Comparison of ENCODE assay signal across 1 cellular context in the genomic region with DNA sequence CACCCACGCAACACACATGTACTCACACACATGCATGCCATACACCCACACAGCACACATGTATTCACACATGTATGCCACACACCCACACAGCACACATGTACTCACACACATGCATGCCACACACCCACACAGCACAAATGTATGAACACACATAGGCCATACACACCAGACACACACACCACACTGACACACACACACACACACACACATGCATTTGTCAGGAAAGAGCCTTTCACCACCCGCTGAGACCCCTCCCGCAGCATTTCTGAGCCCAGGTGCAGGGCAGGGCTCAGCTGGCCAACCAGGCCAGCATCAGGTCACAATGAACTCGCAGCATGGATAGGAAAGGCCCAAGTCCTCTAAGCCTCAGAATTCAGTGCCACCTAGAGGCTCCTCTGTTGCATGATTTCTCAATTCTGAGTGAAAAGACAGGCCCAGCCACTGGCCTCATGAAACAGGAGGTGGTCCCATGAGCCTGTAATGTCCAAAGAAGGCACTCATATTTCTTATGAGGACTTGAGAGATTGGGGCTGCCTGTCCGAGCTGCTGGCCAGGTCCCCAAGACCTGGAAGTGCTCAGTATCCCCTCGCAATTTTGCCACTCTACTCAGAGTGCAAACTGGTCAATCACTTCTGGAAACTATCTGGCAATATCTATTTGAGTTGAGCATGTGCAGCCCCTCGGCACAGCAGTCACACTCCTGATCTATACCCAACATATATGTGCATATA.
TF ChIP-seq lines count a peak whose summit lies in the region.

No MANE protein-coding gene starts in this region.

TF ChIP-seq in H1, 55 proteins besides CTCF, POLR2A, EP300 and RAD21 (continued from another document):
- TF ChIP-seq ASH2L (IDR thresholded peaks at IDR 0.05; ENCODE audit: low read length) (no peak), HDAC2 (IDR thresholded peaks at IDR 0.05; ENCODE audit: borderline replicate concordance in 1 of 2, low read depth in 2 of 2, low read length in 2 of 2) (no peak), CEBPB (IDR thresholded peaks at IDR 0.05; ENCODE audit: low read depth, low read length) (0 out of 2 replicates have a peak, but pooled peaks have one; percentile 39), RNF2 (IDR thresholded peaks at IDR 0.05; ENCODE audit: borderline replicate concordance, low read depth, low read length, missing control alignments, poor library complexity, severe bottlenecking) (no peak), BCL11A (IDR thresholded peaks at IDR 0.05; ENCODE audit: low read depth in 2 of 2, low read length in 2 of 2) (peak in 1 of 2 experiments; percentile 1), CREB1 (IDR thresholded peaks at IDR 0.05) (0 out of 2 replicates have a peak, but pooled peaks have one; percentile 15), CTBP2 (IDR thresholded peaks at IDR 0.05; ENCODE audit: borderline replicate concordance, insufficient read depth, insufficient read length, low read length) (no peak), POU5F1 (IDR thresholded peaks at IDR 0.05; ENCODE audit: low read depth, low read length) (no peak), BRCA1 (IDR thresholded peaks at IDR 0.05; ENCODE audit: low read depth, low read length) (no peak), SIN3A (conservative IDR thresholded peaks at IDR 0.05 in 1 of 2, IDR thresholded peaks at IDR 0.05 in 1 of 2; ENCODE audit: low read depth in 1 of 2, low read length in 2 of 2) (peak in 1 of 2 experiments; percentile 37; a peak in 1 of 4 replicates), HDAC6 (IDR thresholded peaks at IDR 0.05; ENCODE audit: low read depth, low read length) (no peak), ZNF274 (IDR thresholded peaks at IDR 0.05; ENCODE audit: borderline replicate concordance, extremely low read depth, low read length) (no peak), TCF12 (IDR thresholded peaks at IDR 0.05; ENCODE audit: low read depth, low read length) (peak; percentile 97), NANOG (IDR thresholded peaks at IDR 0.05; ENCODE audit: insufficient read depth, low read depth, low read length, poor library complexity, severe bottlenecking) (no peak), JUN (IDR thresholded peaks at IDR 0.05; ENCODE audit: low read depth, low read length) (no peak), GABPA (IDR thresholded peaks at IDR 0.05; ENCODE audit: borderline replicate concordance, insufficient read depth, low read length) (peak; percentile 19; the same call in 1 of the 2 replicates), KDM1A (IDR thresholded peaks at IDR 0.05; ENCODE audit: borderline replicate concordance, low read length) (no peak)
- TF ChIP-seq, protein P1, sequence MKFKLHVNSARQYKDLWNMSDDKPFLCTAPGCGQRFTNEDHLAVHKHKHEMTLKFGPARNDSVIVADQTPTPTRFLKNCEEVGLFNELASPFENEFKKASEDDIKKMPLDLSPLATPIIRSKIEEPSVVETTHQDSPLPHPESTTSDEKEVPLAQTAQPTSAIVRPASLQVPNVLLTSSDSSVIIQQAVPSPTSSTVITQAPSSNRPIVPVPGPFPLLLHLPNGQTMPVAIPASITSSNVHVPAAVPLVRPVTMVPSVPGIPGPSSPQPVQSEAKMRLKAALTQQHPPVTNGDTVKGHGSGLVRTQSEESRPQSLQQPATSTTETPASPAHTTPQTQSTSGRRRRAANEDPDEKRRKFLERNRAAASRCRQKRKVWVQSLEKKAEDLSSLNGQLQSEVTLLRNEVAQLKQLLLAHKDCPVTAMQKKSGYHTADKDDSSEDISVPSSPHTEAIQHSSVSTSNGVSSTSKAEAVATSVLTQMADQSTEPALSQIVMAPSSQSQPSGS (IDR thresholded peaks at IDR 0.05; ENCODE audit: low read length) = no peak
- TF ChIP-seq, protein P2, sequence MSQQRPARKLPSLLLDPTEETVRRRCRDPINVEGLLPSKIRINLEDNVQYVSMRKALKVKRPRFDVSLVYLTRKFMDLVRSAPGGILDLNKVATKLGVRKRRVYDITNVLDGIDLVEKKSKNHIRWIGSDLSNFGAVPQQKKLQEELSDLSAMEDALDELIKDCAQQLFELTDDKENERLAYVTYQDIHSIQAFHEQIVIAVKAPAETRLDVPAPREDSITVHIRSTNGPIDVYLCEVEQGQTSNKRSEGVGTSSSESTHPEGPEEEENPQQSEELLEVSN (IDR thresholded peaks at IDR 0.05) = no peak
TF ChIP-seq in H1: peak in this region for 6.
